1 cellular context compared by ENCODE assay signal in genomic region chr4:2937146-2937857, GRCh38.
TF ChIP-seq lines count a peak whose summit lies in the region.

No MANE protein-coding gene starts in this region.

TF ChIP-seq in K562, 482 proteins besides CTCF, POLR2A, EP300 and RAD21 (continued from another document and continues in another):
- TF ChIP-seq ZNF398 (CRISPR knock-in tag; IDR thresholded peaks at IDR 0.05) (no peak), E2F4 (CRISPR knock-in tag; IDR thresholded peaks at IDR 0.05; ENCODE audit: low read depth) (no peak), ETV5 (CRISPR knock-in tag; IDR thresholded peaks at IDR 0.05; ENCODE audit: low read depth) (no peak), ZNF311 (CRISPR knock-in tag; IDR thresholded peaks at IDR 0.05) (no peak), SFPQ (IDR thresholded peaks at IDR 0.05; ENCODE audit: low read depth, low read length) (no peak), TSC22D4 (tag; IDR thresholded peaks at IDR 0.05) (no peak), ZNF740 (CRISPR knock-in tag; IDR thresholded peaks at IDR 0.05) (no peak), ZNF740 (tag; IDR thresholded peaks at IDR 0.05) (no peak), TEAD1 (CRISPR knock-in tag; IDR thresholded peaks at IDR 0.05) (0 out of 4 replicates have a peak, but pooled peaks of 1 of the 2 experiments have one; percentile 37), BRF2 (IDR thresholded peaks at IDR 0.05; ENCODE audit: borderline replicate concordance, insufficient read depth, insufficient read length) (no peak), POLR2AphosphoS5 (IDR thresholded peaks at IDR 0.05; ENCODE audit: control insufficient read depth, insufficient read depth, low read depth, low read length) (peak; percentile 48; the same call in 1 of the 2 replicates), DLX4 (CRISPR knock-in tag; IDR thresholded peaks at IDR 0.05) (no peak), ZBTB11 (CRISPR knock-in tag; IDR thresholded peaks at IDR 0.05) (no peak), NFE2 (IDR thresholded peaks at IDR 0.05; ENCODE audit: low read depth) (0 out of 2 replicates have a peak, but pooled peaks have one; percentile 20), RBFOX2 (IDR thresholded peaks at IDR 0.05; ENCODE audit: low read depth, low read length) (peak; percentile 27; the same call in 1 of the 2 replicates), MAZ (CRISPR knock-in tag; conservative IDR thresholded peaks at IDR 0.05 in 1 of 2, IDR thresholded peaks at IDR 0.05 in 1 of 2) (no peak), NR2C2 (CRISPR knock-in tag; IDR thresholded peaks at IDR 0.05) (peak; percentile 15; the same call in 1 of the 2 replicates), NR2C2 (tag; IDR thresholded peaks at IDR 0.05) (no peak), ZNF507 (tag; conservative IDR thresholded peaks at IDR 0.05) (no peak), AFF4 (CRISPR knock-in tag; IDR thresholded peaks at IDR 0.05) (no peak), SAFB (IDR thresholded peaks at IDR 0.05; ENCODE audit: borderline replicate concordance, low read depth, low read length) (no peak), L3MBTL2 (IDR thresholded peaks at IDR 0.05) (no peak), THRB (CRISPR knock-in tag; conservative IDR thresholded peaks at IDR 0.05) (no peak), MAFK (IDR thresholded peaks at IDR 0.05; ENCODE audit: low read length) (no peak), C11orf30 (IDR thresholded peaks at IDR 0.05; ENCODE audit: low read depth) (no peak), SUPT5H (IDR thresholded peaks at IDR 0.05) (peak; percentile 40; the same call in 1 of the 2 replicates), ZNF146 (CRISPR knock-in tag; IDR thresholded peaks at IDR 0.05; ENCODE audit: unreplicated experiment) (no peak), ZNF121 (CRISPR knock-in tag; conservative IDR thresholded peaks at IDR 0.05) (no peak), IRF1 (CRISPR knock-in tag; IDR thresholded peaks at IDR 0.05; ENCODE audit: borderline replicate concordance) (no peak), ZNF274 (IDR thresholded peaks at IDR 0.05; ENCODE audit: borderline replicate concordance, low read depth, low read length) (no peak), BCLAF1 (IDR thresholded peaks at IDR 0.05; ENCODE audit: borderline replicate concordance in 1 of 2, control insufficient read depth in 1 of 2, low read depth in 2 of 2, low read length in 1 of 2) (no peak), RBBP5 (IDR thresholded peaks at IDR 0.05; ENCODE audit: borderline replicate concordance, insufficient read depth, low read length, poor library complexity, severe bottlenecking) (no peak), DMBX1 (CRISPR knock-in tag; IDR thresholded peaks at IDR 0.05; ENCODE audit: borderline replicate concordance) (no peak)
